Comparison of ENCODE assay signal across 21 cellular contexts in genomic region chr5:16534280-16534679, GRCh38.
DNase-seq lines count a peak whose midpoint lies in the region; ATAC-seq and TF ChIP-seq lines count a peak whose summit lies in the region.
"Had no signal": no experiment of that assay in that cellular context is flagged by ENCODE, and none has a peak within 500 bp of the region (broad histone marks: within the 10 kb centered on the region; RNA-seq: fewer than 3 reads in every experiment).

No MANE protein-coding gene starts in this region.

- H3K27me3 Mint-ChIP-seq in activated naive CD4-positive, alpha-beta T cell treated with anti-CD3 and anti-CD28 coated beads, Interleukin-2, amount 50 U/mL, for 24 hours: no peaks in the 10 kb centered on the region
- H3K27me3 Mint-ChIP-seq in activated CD8-positive, alpha-beta memory T cell treated with anti-CD3 and anti-CD28 coated beads, Interleukin-2, amount 10 ng/mL, durations not matched to agents 7 days and 5 days: no peaks in the 10 kb centered on the region
- H3K27me3 Mint-ChIP-seq: CD4-positive, alpha-beta memory T cell had no signal

- ATAC-seq in Right ventricle myocardium superior (ENCODE audit: poor library complexity): peak; percentile 83
- no peak for ATAC-seq in activated CD8-positive, alpha-beta memory T cell treated with anti-CD3 and anti-CD28 coated beads, Interleukin-2, amount 10 ng/mL, durations not matched to agents 7 days and 5 days
- ATAC-seq: A549, HCT116 had no signal

- H3K9me3 ChIP-seq in left ventricle myocardium inferior (replicated peaks): no peaks in the 10 kb centered on the region
- peaks cover 6% of the 10 kb centered on the region for H3K9me3 ChIP-seq in mesenchymal stem cell (ENCODE audit: control insufficient read depth, low read length)
- H3K9me3 ChIP-seq in BE2C: no peaks in the 10 kb centered on the region
- H3K9me3 ChIP-seq: A549, BLaER1 had no signal

- H3K9ac ChIP-seq in mesenchymal stem cell (ENCODE audit: low read length): no peak overlapping the region
- H3K9ac ChIP-seq: BLaER1 had no signal

- H2AFZ ChIP-seq in mesenchymal stem cell (ENCODE audit: low read depth, low read length): no peak overlapping the region

- peak overlapping the region; percentile 39 for H2AK5ac ChIP-seq in mesenchymal stem cell (ENCODE audit: low read length, severe bottlenecking)

- no peak overlapping the region for H2BK120ac ChIP-seq in mesenchymal stem cell (ENCODE audit: low read depth, low read length)

- no peak overlapping the region for H3K4me3 Mint-ChIP-seq in activated naive CD4-positive, alpha-beta T cell treated with anti-CD3 and anti-CD28 coated beads, Interleukin-2, amount 50 U/mL, for 24 hours
- no peak overlapping the region for H3K4me3 Mint-ChIP-seq in activated CD8-positive, alpha-beta memory T cell treated with anti-CD3 and anti-CD28 coated beads, Interleukin-2, amount 10 ng/mL, durations not matched to agents 7 days and 5 days
- H3K4me3 Mint-ChIP-seq: CD14-positive monocyte, HFFc6 had no signal

- intact Hi-C loops in Right ventricle myocardium superior (cut with DNase I): no loop called here
- intact Hi-C loops in left ventricle myocardium inferior (cut with micrococcal nuclease): no loop called here

- DNase-seq in activated naive CD4-positive, alpha-beta T cell (lab: John Stamatoyannopoulos, UW): no peak
- no peak for DNase-seq in Right ventricle myocardium superior
- peak; percentile 44 for DNase-seq in left ventricle myocardium inferior
- no peak for DNase-seq in mesenchymal stem cell
- no peak for DNase-seq in BE2C
- DNase-seq in EL: no peak
- no peak for DNase-seq in activated CD8-positive, alpha-beta memory T cell treated with anti-CD3 and anti-CD28 coated beads, Interleukin-2, amount 10 ng/mL, durations not matched to agents 7 days and 5 days
- DNase-seq: AML-193; Calu3; CD4-positive, alpha-beta memory T cell; DMS79 treated with DMSO at 0.1 percent for 48 hours; GOT3; H7; HFFc6 had no signal

- no peaks in the 10 kb centered on the region for H3K9me3 Mint-ChIP-seq in activated naive CD4-positive, alpha-beta T cell treated with anti-CD3 and anti-CD28 coated beads, Interleukin-2, amount 50 U/mL, for 24 hours
- no peaks in the 10 kb centered on the region for H3K9me3 Mint-ChIP-seq in activated CD8-positive, alpha-beta memory T cell treated with anti-CD3 and anti-CD28 coated beads, Interleukin-2, amount 10 ng/mL, durations not matched to agents 7 days and 5 days (ENCODE audit: low read depth)
- H3K9me3 Mint-ChIP-seq: CD4-positive, alpha-beta memory T cell; HFFc6 had no signal

- no peak overlapping the region for H3K4ac ChIP-seq in mesenchymal stem cell (ENCODE audit: low read depth in 1 of 2, low read length in 2 of 2)

- CTCF ChIA-PET in activated CD8-positive, alpha-beta memory T cell treated with anti-CD3 and anti-CD28 coated beads, Interleukin-2, amount 10 ng/mL, durations not matched to agents 7 days and 5 days (lab: Charles Lee): no interaction called here

- peaks cover 15% of the 10 kb centered on the region for H3K36me3 Mint-ChIP-seq in activated naive CD4-positive, alpha-beta T cell treated with anti-CD3 and anti-CD28 coated beads, Interleukin-2, amount 50 U/mL, for 24 hours
- peaks cover 2% of the 10 kb centered on the region for H3K36me3 Mint-ChIP-seq in activated CD8-positive, alpha-beta memory T cell treated with anti-CD3 and anti-CD28 coated beads, Interleukin-2, amount 10 ng/mL, durations not matched to agents 7 days and 5 days
- H3K36me3 Mint-ChIP-seq: CD14-positive monocyte had no signal

- no peak overlapping the region for H2BK5ac ChIP-seq in mesenchymal stem cell (ENCODE audit: low read depth, low read length, poor library complexity, severe bottlenecking)

- no peak overlapping the region for H3K14ac ChIP-seq in mesenchymal stem cell (ENCODE audit: low read length in 2 of 2)

- no peak overlapping the region for H2BK12ac ChIP-seq in mesenchymal stem cell (ENCODE audit: low read length in 2 of 2)

- H3K36me3 ChIP-seq in left ventricle myocardium inferior (no peaks in the 10 kb centered on the region), mesenchymal stem cell (ENCODE audit: control insufficient read depth in 1 of 2, insufficient read depth in 2 of 2, low read depth in 1 of 2, low read length in 2 of 2) (no peaks in the 10 kb centered on the region), BE2C (no peaks in the 10 kb centered on the region)

- no peak overlapping the region for H3K18ac ChIP-seq in mesenchymal stem cell (ENCODE audit: low read depth in 1 of 2, low read length in 2 of 2)

- no peak overlapping the region for H3K23ac ChIP-seq in mesenchymal stem cell (ENCODE audit: low read length in 2 of 2)

- H4K91ac ChIP-seq in mesenchymal stem cell (ENCODE audit: low read length): no peak overlapping the region

- 88% methylated on average over 1 of the region's 1 CpG for WGBS in mesenchymal stem cell

- H3K27me3 ChIP-seq in left ventricle myocardium inferior (ENCODE audit: low read depth) (no peaks in the 10 kb centered on the region), mesenchymal stem cell (ENCODE audit: control insufficient read depth in 1 of 2, insufficient read depth in 1 of 2, low read length in 2 of 2) (no peaks in the 10 kb centered on the region), BE2C (no peaks in the 10 kb centered on the region)
- H3K27me3 ChIP-seq: BLaER1 had no signal

- no peak overlapping the region for H3K4me2 ChIP-seq in mesenchymal stem cell (ENCODE audit: low read length, poor library complexity, severe bottlenecking)
- H3K4me2 ChIP-seq: A549, BLaER1 had no signal

- H3K27ac ChIP-seq in left ventricle myocardium inferior (replicated peaks): peak overlapping the region; percentile 76
- no peak overlapping the region for H3K27ac ChIP-seq in mesenchymal stem cell (ENCODE audit: low read length, poor library complexity, severe bottlenecking)
- H3K27ac ChIP-seq: 22Rv1, A549, BLaER1, HL-60 had no signal

- peaks cover 74% of the 10 kb centered on the region for H3K4me1 Mint-ChIP-seq in activated naive CD4-positive, alpha-beta T cell treated with anti-CD3 and anti-CD28 coated beads, Interleukin-2, amount 50 U/mL, for 24 hours
- no peaks in the 10 kb centered on the region for H3K4me1 Mint-ChIP-seq in activated CD8-positive, alpha-beta memory T cell treated with anti-CD3 and anti-CD28 coated beads, Interleukin-2, amount 10 ng/mL, durations not matched to agents 7 days and 5 days
- H3K4me1 Mint-ChIP-seq: CD14-positive monocyte had no signal

- peak overlapping the region; percentile 25 for H3K27ac Mint-ChIP-seq in activated naive CD4-positive, alpha-beta T cell treated with anti-CD3 and anti-CD28 coated beads, Interleukin-2, amount 50 U/mL, for 24 hours
- H3K27ac Mint-ChIP-seq in activated CD8-positive, alpha-beta memory T cell treated with anti-CD3 and anti-CD28 coated beads, Interleukin-2, amount 10 ng/mL, durations not matched to agents 7 days and 5 days: no peak overlapping the region
- H3K27ac Mint-ChIP-seq: CD4-positive, alpha-beta memory T cell; HFFc6 had no signal

- TF ChIP-seq CTCF in left ventricle myocardium inferior (IDR thresholded peaks at IDR 0.05; ENCODE audit: borderline replicate concordance): no peak
- no peak for TF ChIP-seq CTCF in BE2C (IDR thresholded peaks at IDR 0.05; ENCODE audit: low read depth, low read length)

- H2BK15ac ChIP-seq in mesenchymal stem cell (ENCODE audit: low read depth, poor library complexity, severe bottlenecking): no peak overlapping the region

- no peak overlapping the region for H4K8ac ChIP-seq in mesenchymal stem cell (ENCODE audit: low read length)

- H3K4me1 ChIP-seq in left ventricle myocardium inferior (peaks cover 86% of the 10 kb centered on the region), mesenchymal stem cell (ENCODE audit: control insufficient read depth, insufficient read depth, low read depth, low read length) (peaks cover 10% of the 10 kb centered on the region), BE2C (no peaks in the 10 kb centered on the region)
- H3K4me1 ChIP-seq: BLaER1 had no signal

- H3K79me1 ChIP-seq in mesenchymal stem cell (replicated peaks; ENCODE audit: low read length, poor library complexity, severe bottlenecking): no peaks in the 10 kb centered on the region

- H3K4me3 ChIP-seq in left ventricle myocardium inferior (no peak overlapping the region), mesenchymal stem cell (ENCODE audit: insufficient read depth in 1 of 2, low read depth in 1 of 2, low read length in 2 of 2) (no peak overlapping the region), BE2C (ENCODE audit: low read depth, low read length) (no peak overlapping the region)
- H3K4me3 ChIP-seq: A549, BLaER1 had no signal
